Comparison of ENCODE assay signal across 1 cellular context in genomic region chr4:48832571-48832970, GRCh38.
TF ChIP-seq lines count a peak whose summit lies in the region.

No MANE protein-coding gene starts in this region.

TF ChIP-seq in HCT116, 20 proteins besides CTCF, POLR2A, EP300 and RAD21 (continued from another document):
- TF ChIP-seq REST (IDR thresholded peaks at IDR 0.05; ENCODE audit: low read depth): no peak
- no peak for TF ChIP-seq ZNF274 (IDR thresholded peaks at IDR 0.05; ENCODE audit: low read depth, low read length)
- no peak for TF ChIP-seq SRF (IDR thresholded peaks at IDR 0.05; ENCODE audit: low read depth)
- TF ChIP-seq POLR2AphosphoS5 (IDR thresholded peaks at IDR 0.05; ENCODE audit: low read depth, low read length): no peak
- TF ChIP-seq ZBTB33 (IDR thresholded peaks at IDR 0.05; ENCODE audit: extremely low read depth, insufficient replicate concordance, low read length): no peak
- TF ChIP-seq CBX3 (IDR thresholded peaks at IDR 0.05; ENCODE audit: low read depth): no peak
- no peak for TF ChIP-seq SIN3A (IDR thresholded peaks at IDR 0.05; ENCODE audit: low read depth)
- TF ChIP-seq FOSL1 (IDR thresholded peaks at IDR 0.05; ENCODE audit: low read depth): no peak
- TF ChIP-seq SP1 (IDR thresholded peaks at IDR 0.05; ENCODE audit: low read depth): no peak
- no peak for TF ChIP-seq EGR1 (IDR thresholded peaks at IDR 0.05; ENCODE audit: low read depth)
- TF ChIP-seq ELF1 (IDR thresholded peaks at IDR 0.05; ENCODE audit: borderline replicate concordance, low read depth): no peak
- no peak for TF ChIP-seq ZFX (IDR thresholded peaks at IDR 0.05)
- no peak for TF ChIP-seq YY1 (IDR thresholded peaks at IDR 0.05; ENCODE audit: extremely low read depth, insufficient replicate concordance, low read depth, low read length)
- TF ChIP-seq, protein P1, sequence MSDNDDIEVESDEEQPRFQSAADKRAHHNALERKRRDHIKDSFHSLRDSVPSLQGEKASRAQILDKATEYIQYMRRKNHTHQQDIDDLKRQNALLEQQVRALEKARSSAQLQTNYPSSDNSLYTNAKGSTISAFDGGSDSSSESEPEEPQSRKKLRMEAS (IDR thresholded peaks at IDR 0.05): no peak
- no peak for TF ChIP-seq CEBPB (IDR thresholded peaks at IDR 0.05; ENCODE audit: low read depth)
